In genomic region chr11:67715801-67716200, GRCh38 we compare ENCODE assay signal across 12 cellular contexts. TPM values are rescaled to one million over a fixed set of nuclear protein-coding genes. Genes with fewer than 3 reads are reported as not detected.
A peak's percentile ranks its signal among the peaks of the same experiment; 100 is the strongest.
DNase-seq lines count a peak whose midpoint lies in the region; ATAC-seq and TF ChIP-seq lines count a peak whose summit lies in the region.
"Not testable (repeated sequence)": the region's sequence is repeated elsewhere in the genome, so short reads cannot be mapped to it uniquely, and the experiment has no call there.
"Had no signal": no experiment of that assay in that cellular context is flagged by ENCODE, and none has a peak within 500 bp of the region (broad histone marks: within the 10 kb centered on the region; RNA-seq: fewer than 3 reads in every experiment).

No MANE protein-coding gene starts in this region.

- H3K23ac ChIP-seq in mesendoderm (ENCODE audit: low read length) = not testable (repeated sequence)

- not testable (repeated sequence) for ATAC-seq in stimulated activated memory B cell treated with anti-CD40 and anti-IgM and Interleukin-4, amounts not matched to agents 10 μg/mL and 1 μg/mL and 100 μg/mL, for 72 hours

- not testable (repeated sequence) for H3K9me3 Mint-ChIP-seq in endodermal cell; stimulated activated memory B cell treated with anti-CD40 and anti-IgM and Interleukin-4, amounts not matched to agents 10 μg/mL and 1 μg/mL and 100 μg/mL, for 72 hours

- not testable (repeated sequence) for H3K79me1 ChIP-seq in mesendoderm (ENCODE audit: low read length)

- H3F3A ChIP-seq in OCI-LY1 (ENCODE audit: insufficient read depth, low read length) = not testable (repeated sequence)

- H3K27ac ChIP-seq in BLaER1 treated with 17β-estradiol and CSF1 and Interleukin-3, amounts not matched to agents 10 nM and 100 nM; OCI-LY1 (ENCODE audit: low read depth, low read length, poor library complexity, severe bottlenecking); endodermal cell (ENCODE audit: low read depth, low read length); mesendoderm (ENCODE audit: low read depth, low read length): not testable (repeated sequence)
- peak overlapping the region; percentile 74 for H3K27ac ChIP-seq in OCI-LY7 (ENCODE audit: low read depth, low read length, poor library complexity, severe bottlenecking)

- H3K27me3 Mint-ChIP-seq in endodermal cell (ENCODE audit: insufficient read depth) = peaks cover 16% of the 10 kb centered on the region
- H3K27me3 Mint-ChIP-seq in stimulated activated memory B cell treated with anti-CD40 and anti-IgM and Interleukin-4, amounts not matched to agents 10 μg/mL and 1 μg/mL and 100 μg/mL, for 72 hours = peaks cover 44% of the 10 kb centered on the region

- H2BK5ac ChIP-seq in mesendoderm (ENCODE audit: low read length) = not testable (repeated sequence)

- not testable (repeated sequence) for H3K18ac ChIP-seq in mesendoderm (ENCODE audit: low read length)

- peaks cover 15% of the 10 kb centered on the region for H3K4me1 Mint-ChIP-seq in endodermal cell
- peaks cover 33% of the 10 kb centered on the region for H3K4me1 Mint-ChIP-seq in stimulated activated memory B cell treated with anti-CD40 and anti-IgM and Interleukin-4, amounts not matched to agents 10 μg/mL and 1 μg/mL and 100 μg/mL, for 72 hours

- not testable (repeated sequence) for H2AFZ ChIP-seq in OCI-LY1 (ENCODE audit: low read length); OCI-LY7 (ENCODE audit: low read length)

- H3K79me2 ChIP-seq in OCI-LY1 (ENCODE audit: insufficient read depth, low read length); OCI-LY7 (ENCODE audit: insufficient read depth, low read depth, low read length); mesendoderm (ENCODE audit: control insufficient read depth, insufficient read depth, low read length): not testable (repeated sequence)

- not testable (repeated sequence) for H3K9me2 ChIP-seq in OCI-LY1 (ENCODE audit: low read depth, low read length); OCI-LY7 (ENCODE audit: insufficient read depth, low read length)

- not testable (repeated sequence) for H4K8ac ChIP-seq in mesendoderm (ENCODE audit: low read depth, low read length)

- not testable (repeated sequence) for H3K36me3 Mint-ChIP-seq in endodermal cell (ENCODE audit: low read depth); stimulated activated memory B cell treated with anti-CD40 and anti-IgM and Interleukin-4, amounts not matched to agents 10 μg/mL and 1 μg/mL and 100 μg/mL, for 72 hours

- H4K5ac ChIP-seq in mesendoderm (ENCODE audit: low read length) = not testable (repeated sequence)

- not testable (repeated sequence) for H3K36me3 ChIP-seq in BLaER1 treated with 17β-estradiol and CSF1 and Interleukin-3, amounts not matched to agents 10 nM and 100 nM; OCI-LY1 (ENCODE audit: insufficient read depth, low read length); OCI-LY7 (ENCODE audit: insufficient read depth, low read length); endodermal cell (ENCODE audit: control insufficient read depth, insufficient read depth, low read length); mesendoderm (ENCODE audit: control insufficient read depth, insufficient read depth, low read length)

- not testable (repeated sequence) for H3K4me3 Mint-ChIP-seq in endodermal cell; stimulated activated memory B cell treated with anti-CD40 and anti-IgM and Interleukin-4, amounts not matched to agents 10 μg/mL and 1 μg/mL and 100 μg/mL, for 72 hours

- POLR2A ChIA-PET in OCI-LY7 (lab: Charles Lee) = not testable (repeated sequence)

- DNase-seq in OCI-LY7 (ENCODE audit: low spot score) = peak; percentile 21
- DNase-seq in endodermal cell = peak; percentile 30
- not testable (repeated sequence) for DNase-seq in mesendoderm

- H3K9me3 ChIP-seq in BLaER1 treated with 17β-estradiol and CSF1 and Interleukin-3, amounts not matched to agents 10 nM and 100 nM (replicated peaks in 1 of 11); OCI-LY1 (ENCODE audit: low read length); OCI-LY7 (ENCODE audit: low read length); endodermal cell (ENCODE audit: control insufficient read depth, low read length): not testable (repeated sequence)

- H2BK15ac ChIP-seq in mesendoderm (replicated peaks; ENCODE audit: low read depth) = not testable (repeated sequence)

- H3K4me2 ChIP-seq in BLaER1 treated with 17β-estradiol and CSF1 and Interleukin-3, amounts not matched to agents 10 nM and 100 nM = peak overlapping the region in 6 of 11 experiments; percentile 18 to 43 (median 24); a peak in 7 of 22 replicates
- H3K4me2 ChIP-seq in OCI-LY1 (ENCODE audit: low read length) (peak overlapping the region; percentile 61), OCI-LY7 (ENCODE audit: low read length) (peak overlapping the region; percentile 65)
- not testable (repeated sequence) for H3K4me2 ChIP-seq in mesendoderm (ENCODE audit: low read length)

- 82% methylated on average over 14 of the region's 17 CpGs; no CpG with 5 or more reads in 1 of the 2 experiments for WGBS in endodermal cell (ENCODE audit: insufficient coverage in 1 of 2, insufficient read length in 1 of 2), 2 experiments
- no CpG with 5 or more reads among the region's 17 CpGs for WGBS in mesendoderm (ENCODE audit: extremely low coverage, insufficient coverage, low lambda C conversion rate)

- intact Hi-C loops in OCI-LY7 (cut with micrococcal nuclease; ENCODE audit: unreplicated experiment) = loop anchor here (2.0 kb wide), 1 partner anchor 67 kb away; no protein-coding TSS in a partner anchor

- not testable (repeated sequence) for H3K4me3 ChIP-seq in BLaER1 treated with 17β-estradiol and CSF1 and Interleukin-3, amounts not matched to agents 10 nM and 100 nM; endodermal cell (ENCODE audit: low read length); mesendoderm (ENCODE audit: low read length)
- H3K4me3 ChIP-seq in OCI-LY1 (ENCODE audit: low read depth, low read length, poor library complexity, severe bottlenecking) = peak overlapping the region; percentile 38
- H3K4me3 ChIP-seq in OCI-LY7 (ENCODE audit: low read depth, low read length, poor library complexity, severe bottlenecking) = peak overlapping the region; percentile 59

- not testable (repeated sequence) for H3K27me3 ChIP-seq in BLaER1 treated with 17β-estradiol and CSF1 and Interleukin-3, amounts not matched to agents 10 nM and 100 nM; OCI-LY1 (ENCODE audit: insufficient read depth, low read length); endodermal cell (ENCODE audit: control insufficient read depth, insufficient read depth, low read length, poor library complexity, severe bottlenecking); mesendoderm (ENCODE audit: insufficient read depth, low read length, poor library complexity)

- not testable (repeated sequence) for H2AK5ac ChIP-seq in mesendoderm (ENCODE audit: low read length)

- BruUV-seq in OCI-LY7 (replicated peaks; lab: Mats Ljungman, UMichigan) = TSS peak; percentile 78

- not testable (repeated sequence) for TF ChIP-seq CTCF in OCI-LY1 (IDR thresholded peaks at IDR 0.05; ENCODE audit: low read length); OCI-LY7 (conservative IDR thresholded peaks at IDR 0.05; ENCODE audit: low read length); endodermal cell (conservative IDR thresholded peaks at IDR 0.05)

- H3K56ac ChIP-seq in mesendoderm (ENCODE audit: low read length) = not testable (repeated sequence)

- H4K20me1 ChIP-seq in BLaER1 treated with 17β-estradiol and CSF1 and Interleukin-3, amounts not matched to agents 10 nM and 100 nM; OCI-LY1 (ENCODE audit: insufficient read depth, low read length); OCI-LY7 (ENCODE audit: insufficient read depth, low read length): not testable (repeated sequence)

- H3K4me1 ChIP-seq in BLaER1 treated with 17β-estradiol and CSF1 and Interleukin-3, amounts not matched to agents 10 nM and 100 nM; endodermal cell (ENCODE audit: control insufficient read depth, insufficient read depth, low read length); mesendoderm (ENCODE audit: control insufficient read depth, low read depth, low read length): not testable (repeated sequence)
- H3K4me1 ChIP-seq in OCI-LY1 (ENCODE audit: insufficient read depth, low read length, severe bottlenecking) (peaks cover 19% of the 10 kb centered on the region), OCI-LY7 (ENCODE audit: insufficient read depth, low read length, poor library complexity, severe bottlenecking) (peaks cover 51% of the 10 kb centered on the region)

- H3K9ac ChIP-seq in BLaER1 treated with 17β-estradiol and CSF1 and Interleukin-3, amounts not matched to agents 10 nM and 100 nM; OCI-LY1 (ENCODE audit: low read length); endodermal cell (ENCODE audit: extremely low read depth, low read length, poor library complexity, severe bottlenecking); mesendoderm (ENCODE audit: low read length): not testable (repeated sequence)

- H3K27ac Mint-ChIP-seq in endodermal cell = not testable (repeated sequence)
- H3K27ac Mint-ChIP-seq in stimulated activated memory B cell treated with anti-CD40 and anti-IgM and Interleukin-4, amounts not matched to agents 10 μg/mL and 1 μg/mL and 100 μg/mL, for 72 hours = peak overlapping the region; percentile 28

- CTCF ChIA-PET in OCI-LY7 (lab: Charles Lee; ENCODE audit: unreplicated experiment) = not testable (repeated sequence)

- H2BK120ac ChIP-seq in mesendoderm (ENCODE audit: low read depth, low read length) = not testable (repeated sequence)

- peak overlapping the region; percentile 76 for H3K4ac ChIP-seq in mesendoderm (ENCODE audit: low read depth, low read length)

RNA-seq across cellular contexts. Expression of gene ALDH3B2, which starts 41.4 kb away (rescaled TPM):
- 1.5 and 2.9 TPM in 2 replicates for total RNA-seq in OCI-LY7 (2014; rRNA removed; shearing (Covaris generic))
- total RNA-seq in OCI-LY7 (2022) (8.0 and 8.3 TPM in 2 replicates), endodermal cell (not detected)
- polyA plus RNA-seq in endodermal cell (2013, experiment 1 of 2) = not detected
- not detected for polyA plus RNA-seq in endodermal cell (2013, experiment 2 of 2)
- polyA plus RNA-seq in mesendoderm (2013, experiment 1 of 2) = 0.11 TPM
- polyA plus RNA-seq in mesendoderm (2013, experiment 2 of 2) = 0.15 TPM
- total RNA-seq: A673; CD4-positive, alpha-beta memory T cell; CD4-positive, CD25-positive, alpha-beta regulatory T cell; CD8-positive, alpha-beta memory T cell had no signal
- polyA plus RNA-seq: AG04450; CD14-positive monocyte; CD4-positive, alpha-beta memory T cell; CD4-positive, CD25-positive, alpha-beta regulatory T cell; CD8-positive, alpha-beta memory T cell had no signal
